8 cellular contexts compared by ENCODE assay signal in genomic region chr1:75991497-75992114, GRCh38.
DNase-seq lines count a peak whose midpoint lies in the region; ATAC-seq and TF ChIP-seq lines count a peak whose summit lies in the region.

No MANE protein-coding gene starts in this region.

- no peaks in the 10 kb centered on the region for H3K9me3 ChIP-seq in OCI-LY3 (ENCODE audit: insufficient read depth, low read length)

- peaks cover 5% of the 10 kb centered on the region for H3K4me1 Mint-ChIP-seq in nephron

- no peak overlapping the region for H3K9ac ChIP-seq in OCI-LY3 (ENCODE audit: low read length)

- H3K4me3 Mint-ChIP-seq in nephron: no peak overlapping the region

- no peaks in the 10 kb centered on the region for H3K27me3 Mint-ChIP-seq in nephron (ENCODE audit: low read depth)

- H2AFZ ChIP-seq in OCI-LY3 (ENCODE audit: low read depth, low read length): no peak overlapping the region

- TF ChIP-seq CTCF in OCI-LY3 (IDR thresholded peaks at IDR 0.05; ENCODE audit: low read depth, low read length) (peak; percentile 74), nephron (IDR thresholded peaks at IDR 0.05; ENCODE audit: unreplicated experiment in 3 of 3) (peak; percentile 74 to 86 (median 81))

- H3K4me2 ChIP-seq in OCI-LY3 (ENCODE audit: low read length): no peak overlapping the region

- H3K27ac ChIP-seq in OCI-LY3 (ENCODE audit: low read length): no peak overlapping the region

- peaks cover 7% of the 10 kb centered on the region; the same call in 1 of the 2 replicates for H3K4me1 ChIP-seq in OCI-LY3 (ENCODE audit: low read length)

- no peaks in the 10 kb centered on the region for H3K27me3 ChIP-seq in OCI-LY3 (ENCODE audit: low read depth, low read length)

- H3K4me3 ChIP-seq in OCI-LY3 (ENCODE audit: low read length): no peak overlapping the region

- ATAC-seq in GM21447 (IDR thresholded peaks at IDR 0.05; ENCODE audit: unreplicated experiment): peak; percentile 85

- no peaks in the 10 kb centered on the region for H3K36me3 Mint-ChIP-seq in nephron (ENCODE audit: low read depth)

- no peaks in the 10 kb centered on the region for H3K36me3 ChIP-seq in OCI-LY3 (replicated peaks; ENCODE audit: low read depth, low read length)

- no peaks in the 10 kb centered on the region for H3K9me3 Mint-ChIP-seq in nephron

- no peaks in the 10 kb centered on the region for H4K20me1 ChIP-seq in OCI-LY3 (ENCODE audit: insufficient read depth, low read length)

- no peaks in the 10 kb centered on the region for H3K79me2 ChIP-seq in OCI-LY3 (ENCODE audit: low read length)

- H3K27ac Mint-ChIP-seq in nephron: no peak overlapping the region

- DNase-seq in DMS153 (lab: John Stamatoyannopoulos, UW) (peak; percentile 83), HuH-7.5 (ENCODE audit: low spot score) (peak; percentile 32), fibroblast of gingiva (ENCODE audit: low read depth) (peak; percentile 77)
- peak; percentile 65 for DNase-seq in activated T-cell treated with anti-CD3 and anti-CD28 coated beads, Interleukin-2, amount 50 U/mL, for 1 hour
- peak; percentile 40 for DNase-seq in stimulated activated naive CD4-positive, alpha-beta T cell treated with Interleukin-2 at 50 U/mL for 16 hours (lab: John Stamatoyannopoulos, UW)

Comparison
In these comparisons a context has a peak if more than half of its experiments do, and no peak if none do; other contexts are left out.
1. DNase-seq: peak in every context shown above with its lines; median percentile 83 in DMS153; 77 in fibroblast of gingiva; 65 in activated T-cell treated with anti-CD3 and anti-CD28 coated beads, Interleukin-2, amount 50 U/mL, for 1 hour; 40 in stimulated activated naive CD4-positive, alpha-beta T cell treated with Interleukin-2 at 50 U/mL for 16 hours; 32 in HuH-7.5.